Comparison of ENCODE assay signal across 22 cellular contexts in the genomic region with DNA sequence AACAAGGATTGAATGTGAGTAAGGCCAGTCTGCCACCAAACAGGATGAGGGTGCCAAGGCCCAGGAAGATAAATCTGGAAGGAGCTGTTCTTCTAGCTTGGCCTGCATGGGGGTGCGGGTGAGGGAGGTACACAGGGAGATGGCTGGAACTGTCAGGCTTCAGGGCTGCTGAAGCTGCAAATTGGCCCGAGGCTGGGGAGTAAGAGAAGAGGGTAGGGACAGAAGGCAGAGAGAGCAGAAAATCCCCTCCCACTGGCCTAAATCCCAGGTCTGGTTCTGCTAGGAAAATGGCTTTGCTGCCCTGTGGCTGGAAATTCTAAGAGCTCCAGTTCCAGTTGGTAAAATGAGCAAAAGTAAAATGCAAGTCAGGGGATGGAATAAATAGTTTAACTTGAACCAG.
DNase-seq lines count a peak whose midpoint lies in the region; ATAC-seq and TF ChIP-seq lines count a peak whose summit lies in the region.
"Had no signal": no experiment of that assay in that cellular context is flagged by ENCODE, and none has a peak within 500 bp of the region (broad histone marks: within the 10 kb centered on the region; RNA-seq: fewer than 3 reads in every experiment).

No MANE protein-coding gene starts in this region.

- peaks cover 3% of the 10 kb centered on the region for H3K36me3 ChIP-seq in CD4-positive, CD25-positive, alpha-beta regulatory T cell (ENCODE audit: control insufficient read depth, insufficient read depth, low read length)

- no peaks in the 10 kb centered on the region for H3K27me3 Mint-ChIP-seq in CD4-positive, CD25-positive, alpha-beta regulatory T cell
- H3K27me3 Mint-ChIP-seq in activated T-helper 17 cell treated with anti-CD3 and anti-CD28 coated beads, Interleukin-2, amount 50 U/mL, for 72 hours, result no peaks in the 10 kb centered on the region
- H3K27me3 Mint-ChIP-seq: B cell, IgD-negative memory B cell had no signal

- H3K27me3 ChIP-seq in CD4-positive, CD25-positive, alpha-beta regulatory T cell (ENCODE audit: control insufficient read depth, insufficient read depth, low read length), result no peaks in the 10 kb centered on the region

- peaks cover 0 to 8% (median 2%) of the 10 kb centered on the region in 4 donors for H3K4me1 Mint-ChIP-seq in CD4-positive, CD25-positive, alpha-beta regulatory T cell
- no peaks in the 10 kb centered on the region for H3K4me1 Mint-ChIP-seq in activated T-helper 17 cell treated with anti-CD3 and anti-CD28 coated beads, Interleukin-2, amount 50 U/mL, for 72 hours
- H3K4me1 Mint-ChIP-seq: B cell, CD14-positive monocyte had no signal

- no peaks in the 10 kb centered on the region for H3K9me3 Mint-ChIP-seq in CD4-positive, CD25-positive, alpha-beta regulatory T cell
- H3K9me3 Mint-ChIP-seq in activated T-helper 17 cell treated with anti-CD3 and anti-CD28 coated beads, Interleukin-2, amount 50 U/mL, for 72 hours, result no peaks in the 10 kb centered on the region
- H3K9me3 Mint-ChIP-seq: CD14-positive monocyte, IgD-negative memory B cell had no signal

- DNase-seq in CD4-positive, CD25-positive, alpha-beta regulatory T cell, result no peak
- DNase-seq in pons (ENCODE audit: low spot score) (peak; percentile 30), foreskin fibroblast (no peak)
- no peak for DNase-seq in activated CD4-positive, alpha-beta T cell treated with anti-CD3 and anti-CD28 coated beads for 48 hours
- DNase-seq: DMS79, GOT3, HCEC 1CT, NCI-H1105 treated with DMSO at 0.1 percent for 48 hours, NCI-H2081, NCI-H2171, NCI-H524 treated with DMSO at 0.1 percent for 48 hours, NCI-H82, SIG-M5 had no signal

- H3K36me3 Mint-ChIP-seq in CD4-positive, CD25-positive, alpha-beta regulatory T cell, result peaks cover 45% of the 10 kb centered on the region
- no peaks in the 10 kb centered on the region for H3K36me3 Mint-ChIP-seq in activated T-helper 17 cell treated with anti-CD3 and anti-CD28 coated beads, Interleukin-2, amount 50 U/mL, for 72 hours (ENCODE audit: low read depth)

- no peak overlapping the region for H3K27ac ChIP-seq in CD4-positive, CD25-positive, alpha-beta regulatory T cell (ENCODE audit: insufficient read depth, low read length, poor library complexity, severe bottlenecking)

- no peaks in the 10 kb centered on the region for H3K4me1 ChIP-seq in CD4-positive, CD25-positive, alpha-beta regulatory T cell (ENCODE audit: control insufficient read depth, insufficient read depth, low read length, poor library complexity, severe bottlenecking)

- H3K27ac Mint-ChIP-seq in CD4-positive, CD25-positive, alpha-beta regulatory T cell, result peak overlapping the region; percentile 11 to 82 (median 81)
- peak overlapping the region; percentile 40 for H3K27ac Mint-ChIP-seq in activated T-helper 17 cell treated with anti-CD3 and anti-CD28 coated beads, Interleukin-2, amount 50 U/mL, for 72 hours
- H3K27ac Mint-ChIP-seq: B cell had no signal

- H3K9me3 ChIP-seq in CD4-positive, CD25-positive, alpha-beta regulatory T cell (ENCODE audit: control insufficient read depth in 2 of 2, low read length in 2 of 2), result no peaks in the 10 kb centered on the region

- H3K4me3 Mint-ChIP-seq in CD4-positive, CD25-positive, alpha-beta regulatory T cell, result no peak overlapping the region
- H3K4me3 Mint-ChIP-seq in activated T-helper 17 cell treated with anti-CD3 and anti-CD28 coated beads, Interleukin-2, amount 50 U/mL, for 72 hours, result no peak overlapping the region
- H3K4me3 Mint-ChIP-seq: B cell, CD14-positive monocyte, IgD-negative memory B cell had no signal

- ATAC-seq in CD4-positive, CD25-positive, alpha-beta regulatory T cell (ENCODE audit: low read depth in 2 of 2), result no peak
- ATAC-seq in activated T-helper 17 cell treated with anti-CD3 and anti-CD28 coated beads, Interleukin-2, amount 50 U/mL, for 72 hours (replicated peaks), result no peak
- ATAC-seq in esophagus mucosa (peak; percentile 49), HG03108 (IDR thresholded peaks at IDR 0.05; ENCODE audit: unreplicated experiment) (no peak), GM18502 (IDR thresholded peaks at IDR 0.05; ENCODE audit: poor library complexity, unreplicated experiment) (no peak)
- ATAC-seq: GM12878, Panc1 had no signal

- no peak for TF ChIP-seq CTCF in foreskin fibroblast (IDR thresholded peaks at IDR 0.05; ENCODE audit: low read depth, low read length)

- no peak overlapping the region for H3K4me3 ChIP-seq in CD4-positive, CD25-positive, alpha-beta regulatory T cell (ENCODE audit: low read depth, low read length)
- H3K4me3 ChIP-seq in foreskin fibroblast (ENCODE audit: low read depth in 1 of 2, low read length in 2 of 2), result no peak overlapping the region
- H3K4me3 ChIP-seq: GM12878 had no signal
